Comparison of ENCODE assay signal across 23 cellular contexts in the genomic region with DNA sequence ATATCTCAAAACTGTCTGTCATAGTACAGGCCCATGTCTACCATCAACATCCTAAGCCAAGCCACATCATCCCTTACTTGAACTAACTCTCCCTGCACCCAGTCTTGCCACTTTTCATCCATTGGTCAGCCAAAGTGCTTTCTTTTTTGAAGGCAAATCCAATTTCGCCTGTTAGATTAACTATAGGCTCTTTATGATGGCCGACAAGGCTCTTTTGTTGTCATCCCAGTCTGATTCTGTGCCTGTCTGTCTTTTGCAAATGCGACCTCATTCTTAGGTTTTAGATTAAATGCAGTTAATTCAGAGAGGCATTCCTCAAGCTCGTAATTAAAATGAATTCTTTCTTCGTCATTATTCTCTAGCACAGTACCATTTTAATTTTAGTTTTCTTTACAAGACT.
"Had no signal": no experiment of that assay in that cellular context is flagged by ENCODE, and none has a peak within 500 bp of the region (broad histone marks: within the 10 kb centered on the region; RNA-seq: fewer than 3 reads in every experiment).

No MANE protein-coding gene starts in this region.

- H3K27me3 ChIP-seq: breast epithelium, Peyer's patch, SJCRH30 had no signal

- ATAC-seq: activated CD4-positive, CD25-positive, alpha-beta regulatory T cell treated with anti-CD3 and anti-CD28 coated beads, Interleukin-2, amount 50 U/mL, for 24 hours; activated CD8-positive, alpha-beta T cell treated with anti-CD3 and anti-CD28 coated beads, Interleukin-2, amount 10 ng/mL, durations not matched to agents 7 days and 5 days had no signal

- H3K4me1 ChIP-seq: breast epithelium, Peyer's patch, SJCRH30 had no signal

- DNase-seq: activated CD4-positive, alpha-beta T cell treated with anti-CD3 and anti-CD28 coated beads for 48 hours; activated CD4-positive, alpha-beta T cell treated with anti-CD3 and anti-CD28 coated beads, Interleukin-2, amount 50 U/mL, for 4 hours; activated CD8-positive, alpha-beta memory T cell treated with anti-CD3 and anti-CD28 coated beads, Interleukin-2, amount 50 U/mL, for 48 hours; activated CD8-positive, alpha-beta T cell treated with anti-CD3 and anti-CD28 coated beads, Interleukin-2, amount 10 ng/mL, durations not matched to agents 7 days and 5 days; activated naive CD4-positive, alpha-beta T cell treated with anti-CD3 and anti-CD28 coated beads, Interleukin-2, amount 50 U/mL, for 16 hours; activated naive CD8-positive, alpha-beta T cell treated with anti-CD3 and anti-CD28 coated beads, Interleukin-2, amount 10 ng/mL, durations not matched to agents 7 days and 5 days; activated T-cell treated with anti-CD3 and anti-CD28 coated beads, Interleukin-2, amount 50 U/mL, for 1 hour; aorta; Kasumi-1; NCI-H1105 treated with DMSO at 0.1 percent for 48 hours; NCI-H1436 treated with DMSO at 0.1 percent for 48 hours; NCI-H187; NCI-H2081; NCI-H446; NCI-H524; NCI-H82; Peyer's patch; Right ventricle myocardium superior; SJCRH30 had no signal

- H3K27ac Mint-ChIP-seq: activated CD8-positive, alpha-beta T cell treated with anti-CD3 and anti-CD28 coated beads, Interleukin-2, amount 10 ng/mL, durations not matched to agents 7 days and 5 days; activated naive CD8-positive, alpha-beta T cell treated with anti-CD3 and anti-CD28 coated beads, Interleukin-2, amount 10 ng/mL, durations not matched to agents 7 days and 5 days; T-helper 1 cell treated with Interleukin-12 subunit alpha and Interleukin-12 subunit beta and Interleukin-4 antibody, amounts not matched to agents 30 μg/mL and 1 μg/mL, for 36 hours had no signal

- H3K36me3 ChIP-seq: breast epithelium, Peyer's patch, SJCRH30 had no signal

- H3K27ac ChIP-seq: breast epithelium, Peyer's patch, RWPE1, SJCRH30 had no signal

- H3K36me3 Mint-ChIP-seq: activated naive CD8-positive, alpha-beta T cell treated with anti-CD3 and anti-CD28 coated beads, Interleukin-2, amount 10 ng/mL, durations not matched to agents 7 days and 5 days had no signal

- H3K4me3 Mint-ChIP-seq: activated CD8-positive, alpha-beta T cell treated with anti-CD3 and anti-CD28 coated beads, Interleukin-2, amount 10 ng/mL, durations not matched to agents 7 days and 5 days; activated naive CD8-positive, alpha-beta T cell treated with anti-CD3 and anti-CD28 coated beads, Interleukin-2, amount 10 ng/mL, durations not matched to agents 7 days and 5 days; T-helper 1 cell treated with Interleukin-12 subunit alpha and Interleukin-12 subunit beta and Interleukin-4 antibody, amounts not matched to agents 30 μg/mL and 1 μg/mL, for 36 hours had no signal

- H3K4me1 Mint-ChIP-seq: activated naive CD8-positive, alpha-beta T cell treated with anti-CD3 and anti-CD28 coated beads, Interleukin-2, amount 10 ng/mL, durations not matched to agents 7 days and 5 days had no signal

- H3K9me3 ChIP-seq: breast epithelium, Peyer's patch, SJCRH30 had no signal

- H3K9me3 Mint-ChIP-seq: activated naive CD8-positive, alpha-beta T cell treated with anti-CD3 and anti-CD28 coated beads, Interleukin-2, amount 10 ng/mL, durations not matched to agents 7 days and 5 days; T-helper 1 cell treated with Interleukin-12 subunit alpha and Interleukin-12 subunit beta and Interleukin-4 antibody, amounts not matched to agents 30 μg/mL and 1 μg/mL, for 36 hours had no signal

- H3K4me3 ChIP-seq: breast epithelium, Peyer's patch, SJCRH30 had no signal

- H3K27me3 Mint-ChIP-seq: activated naive CD8-positive, alpha-beta T cell treated with anti-CD3 and anti-CD28 coated beads, Interleukin-2, amount 10 ng/mL, durations not matched to agents 7 days and 5 days had no signal
